ENCODE assay signal across 16 cellular contexts in genomic region chr6:143742070-143742954, GRCh38.
DNase-seq lines count a peak whose midpoint lies in the region; ATAC-seq and TF ChIP-seq lines count a peak whose summit lies in the region.
"Had no signal": no experiment of that assay in that cellular context is flagged by ENCODE, and none has a peak within 500 bp of the region (broad histone marks: within the 10 kb centered on the region; RNA-seq: fewer than 3 reads in every experiment).

No MANE protein-coding gene starts in this region.

- H3K18ac ChIP-seq in mesendoderm (ENCODE audit: low read length), result no peak overlapping the region

- H4K5ac ChIP-seq in mesendoderm (ENCODE audit: low read length), result no peak overlapping the region

- no peaks in the 10 kb centered on the region for H3K79me1 ChIP-seq in mesendoderm (ENCODE audit: low read length)

- no peak overlapping the region for H3K9ac ChIP-seq in HUES6 (ENCODE audit: low read length)
- H3K9ac ChIP-seq in mesendoderm (ENCODE audit: low read length), result no peak overlapping the region
- no peak overlapping the region for H3K9ac ChIP-seq in stomach smooth muscle (ENCODE audit: low read length in 2 of 2)
- H3K9ac ChIP-seq: parathyroid adenoma had no signal

- no peak overlapping the region for H2BK15ac ChIP-seq in mesendoderm (replicated peaks; ENCODE audit: low read depth)

- H3K36me3 ChIP-seq in HUES6 (ENCODE audit: control insufficient read depth, insufficient read depth, low read length) (no peaks in the 10 kb centered on the region), mesendoderm (ENCODE audit: control insufficient read depth, insufficient read depth, low read length) (no peaks in the 10 kb centered on the region), stomach smooth muscle (ENCODE audit: control insufficient read depth in 2 of 2, insufficient read depth in 2 of 2, low read length in 2 of 2) (no peaks in the 10 kb centered on the region)
- H3K36me3 ChIP-seq: Peyer's patch had no signal

- H2BK5ac ChIP-seq in mesendoderm (ENCODE audit: low read length), result no peak overlapping the region

- H3K79me2 ChIP-seq in mesendoderm (ENCODE audit: control insufficient read depth, insufficient read depth, low read length), result no peaks in the 10 kb centered on the region

- H3K4me1 ChIP-seq in HUES6 (ENCODE audit: control insufficient read depth, insufficient read depth, low read length), result peaks cover 48% of the 10 kb centered on the region
- peaks cover 27% of the 10 kb centered on the region for H3K4me1 ChIP-seq in mesendoderm (ENCODE audit: control insufficient read depth, low read depth, low read length)
- H3K4me1 ChIP-seq in stomach smooth muscle (ENCODE audit: control insufficient read depth, insufficient read depth, low read length), result peaks cover 38% of the 10 kb centered on the region

- H4K8ac ChIP-seq in mesendoderm (ENCODE audit: low read depth, low read length), result no peak overlapping the region

- H2AK5ac ChIP-seq in mesendoderm (ENCODE audit: low read length), result no peak overlapping the region

- DNase-seq in coronary artery (ENCODE audit: low spot score) (no peak), mesendoderm (no peak), 8988T (no peak), superior temporal gyrus (ENCODE audit: extremely low spot score) (no peak), NCI-H345 (lab: John Stamatoyannopoulos, UW) (no peak)
- DNase-seq: activated CD4-positive, alpha-beta T cell treated with anti-CD3 and anti-CD28 coated beads for 1 hour; activated T-cell treated with anti-CD3 and anti-CD28 coated beads, Interleukin-2, amount 50 U/mL, for 48 hours; NCI-H1105 treated with DMSO at 0.1 percent for 48 hours; Peyer's patch; T-helper 1 cell had no signal

- ATAC-seq in GM21423 (IDR thresholded peaks at IDR 0.05; ENCODE audit: unreplicated experiment), result no peak
- ATAC-seq: GM12878 had no signal

- H3K9me3 ChIP-seq in HUES6 (ENCODE audit: control insufficient read depth, insufficient read depth, low read depth, low read length) (no peaks in the 10 kb centered on the region), stomach smooth muscle (ENCODE audit: control insufficient read depth in 2 of 2, low read length in 2 of 2) (no peaks in the 10 kb centered on the region)
- H3K9me3 ChIP-seq: Peyer's patch had no signal

- H3K27ac ChIP-seq in HUES6 (ENCODE audit: low read depth, low read length) (peak overlapping the region; percentile 85), coronary artery (peak overlapping the region; percentile 8 to 80), mesendoderm (ENCODE audit: low read depth, low read length) (no peak overlapping the region), stomach smooth muscle (ENCODE audit: low read length) (peak overlapping the region; percentile 89)
- H3K27ac ChIP-seq: C4-2B, parathyroid adenoma had no signal

- H3K56ac ChIP-seq in mesendoderm (ENCODE audit: low read length), result no peak overlapping the region

- H2BK120ac ChIP-seq in mesendoderm (ENCODE audit: low read depth, low read length), result peak overlapping the region; percentile 51

- WGBS in mesendoderm (ENCODE audit: extremely low coverage, insufficient coverage, low lambda C conversion rate), result no CpG with 5 or more reads among the region's 6 CpGs

- H3K23ac ChIP-seq in mesendoderm (ENCODE audit: low read length), result no peak overlapping the region

- H3K4ac ChIP-seq in mesendoderm (ENCODE audit: low read depth, low read length), result no peak overlapping the region

- H3K4me2 ChIP-seq in mesendoderm (ENCODE audit: low read length), result no peak overlapping the region

- H3K4me3 ChIP-seq in HUES6 (ENCODE audit: low read depth, low read length) (no peak overlapping the region), coronary artery (peak overlapping the region; percentile 56), mesendoderm (ENCODE audit: low read length) (no peak overlapping the region), stomach smooth muscle (ENCODE audit: low read length in 2 of 2) (peak overlapping the region in 1 of 2 donors; percentile 54)
- H3K4me3 ChIP-seq: GM12878, Peyer's patch had no signal

- H3K27me3 ChIP-seq in HUES6 (ENCODE audit: control insufficient read depth, insufficient read depth, low read length), result no peaks in the 10 kb centered on the region
- no peaks in the 10 kb centered on the region for H3K27me3 ChIP-seq in mesendoderm (ENCODE audit: insufficient read depth, low read length, poor library complexity)
- H3K27me3 ChIP-seq in stomach smooth muscle (ENCODE audit: control insufficient read depth in 1 of 2, insufficient read depth in 2 of 2, low read length in 2 of 2), result no peaks in the 10 kb centered on the region
- H3K27me3 ChIP-seq: Peyer's patch had no signal

- no peak for TF ChIP-seq CTCF in coronary artery (IDR thresholded peaks at IDR 0.05)
